1 cellular context compared by ENCODE assay signal in genomic region chr1:192545781-192546521, GRCh38.
TF ChIP-seq lines count a peak whose summit lies in the region.

No MANE protein-coding gene starts in this region.

TF ChIP-seq in GM12878, 131 proteins besides CTCF, POLR2A, EP300 and RAD21 (continued from another document and continues in another):
- TF ChIP-seq NKRF (conservative IDR thresholded peaks at IDR 0.05) = no peak
- no peak for TF ChIP-seq EZH2 (IDR thresholded peaks at IDR 0.05; ENCODE audit: borderline replicate concordance, control insufficient read depth, low read depth, low read length)
- peak; percentile 77; the same call in 1 of the 2 replicates for TF ChIP-seq PAX5 (IDR thresholded peaks at IDR 0.05; ENCODE audit: borderline replicate concordance, low read depth, low read length)
- TF ChIP-seq ZNF592 (IDR thresholded peaks at IDR 0.05) = no peak
- TF ChIP-seq, protein P1, sequence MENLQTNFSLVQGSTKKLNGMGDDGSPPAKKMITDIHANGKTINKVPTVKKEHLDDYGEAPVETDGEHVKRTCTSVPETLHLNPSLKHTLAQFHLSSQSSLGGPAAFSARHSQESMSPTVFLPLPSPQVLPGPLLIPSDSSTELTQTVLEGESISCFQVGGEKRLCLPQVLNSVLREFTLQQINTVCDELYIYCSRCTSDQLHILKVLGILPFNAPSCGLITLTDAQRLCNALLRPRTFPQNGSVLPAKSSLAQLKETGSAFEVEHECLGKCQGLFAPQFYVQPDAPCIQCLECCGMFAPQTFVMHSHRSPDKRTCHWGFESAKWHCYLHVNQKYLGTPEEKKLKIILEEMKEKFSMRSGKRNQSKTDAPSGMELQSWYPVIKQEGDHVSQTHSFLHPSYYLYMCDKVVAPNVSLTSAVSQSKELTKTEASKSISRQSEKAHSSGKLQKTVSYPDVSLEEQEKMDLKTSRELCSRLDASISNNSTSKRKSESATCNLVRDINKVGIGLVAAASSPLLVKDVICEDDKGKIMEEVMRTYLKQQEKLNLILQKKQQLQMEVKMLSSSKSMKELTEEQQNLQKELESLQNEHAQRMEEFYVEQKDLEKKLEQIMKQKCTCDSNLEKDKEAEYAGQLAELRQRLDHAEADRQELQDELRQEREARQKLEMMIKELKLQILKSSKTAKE (IDR thresholded peaks at IDR 0.05; ENCODE audit: low read depth, poor library complexity, severe bottlenecking) = peak; percentile 59
- peak; percentile 50; the same call in 1 of the 2 replicates for TF ChIP-seq SPI1 (IDR thresholded peaks at IDR 0.05; ENCODE audit: borderline replicate concordance, insufficient read depth, low read depth, low read length)
- TF ChIP-seq KAT2A (conservative IDR thresholded peaks at IDR 0.05; ENCODE audit: control insufficient read depth, low read depth, low read length) = no peak
- no peak for TF ChIP-seq SREBF1 (IDR thresholded peaks at IDR 0.05; ENCODE audit: low read length)
- no peak for TF ChIP-seq NRF1 (conservative IDR thresholded peaks at IDR 0.05; ENCODE audit: low read depth, low read length)
- no peak for TF ChIP-seq NFYA (IDR thresholded peaks at IDR 0.05; ENCODE audit: borderline replicate concordance, low read depth, low read length)
- TF ChIP-seq KDM1A (IDR thresholded peaks at IDR 0.05; ENCODE audit: borderline replicate concordance) = no peak
- TF ChIP-seq BACH1 (IDR thresholded peaks at IDR 0.05; ENCODE audit: borderline replicate concordance) = 0 out of 2 replicates have a peak, but pooled peaks have one; percentile 32
- TF ChIP-seq, protein P2, sequence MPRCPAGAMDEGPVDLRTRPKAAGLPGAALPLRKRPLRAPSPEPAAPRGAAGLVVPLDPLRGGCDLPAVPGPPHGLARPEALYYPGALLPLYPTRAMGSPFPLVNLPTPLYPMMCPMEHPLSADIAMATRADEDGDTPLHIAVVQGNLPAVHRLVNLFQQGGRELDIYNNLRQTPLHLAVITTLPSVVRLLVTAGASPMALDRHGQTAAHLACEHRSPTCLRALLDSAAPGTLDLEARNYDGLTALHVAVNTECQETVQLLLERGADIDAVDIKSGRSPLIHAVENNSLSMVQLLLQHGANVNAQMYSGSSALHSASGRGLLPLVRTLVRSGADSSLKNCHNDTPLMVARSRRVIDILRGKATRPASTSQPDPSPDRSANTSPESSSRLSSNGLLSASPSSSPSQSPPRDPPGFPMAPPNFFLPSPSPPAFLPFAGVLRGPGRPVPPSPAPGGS (IDR thresholded peaks at IDR 0.05; ENCODE audit: borderline replicate concordance, insufficient read depth, low read depth, low read length, poor library complexity, severe bottlenecking) = peak; percentile 69
- TF ChIP-seq, protein P3, sequence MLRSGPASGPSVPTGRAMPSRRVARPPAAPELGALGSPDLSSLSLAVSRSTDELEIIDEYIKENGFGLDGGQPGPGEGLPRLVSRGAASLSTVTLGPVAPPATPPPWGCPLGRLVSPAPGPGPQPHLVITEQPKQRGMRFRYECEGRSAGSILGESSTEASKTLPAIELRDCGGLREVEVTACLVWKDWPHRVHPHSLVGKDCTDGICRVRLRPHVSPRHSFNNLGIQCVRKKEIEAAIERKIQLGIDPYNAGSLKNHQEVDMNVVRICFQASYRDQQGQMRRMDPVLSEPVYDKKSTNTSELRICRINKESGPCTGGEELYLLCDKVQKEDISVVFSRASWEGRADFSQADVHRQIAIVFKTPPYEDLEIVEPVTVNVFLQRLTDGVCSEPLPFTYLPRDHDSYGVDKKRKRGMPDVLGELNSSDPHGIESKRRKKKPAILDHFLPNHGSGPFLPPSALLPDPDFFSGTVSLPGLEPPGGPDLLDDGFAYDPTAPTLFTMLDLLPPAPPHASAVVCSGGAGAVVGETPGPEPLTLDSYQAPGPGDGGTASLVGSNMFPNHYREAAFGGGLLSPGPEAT (IDR thresholded peaks at IDR 0.05; ENCODE audit: low read depth) = no peak
- TF ChIP-seq ESRRA (IDR thresholded peaks at IDR 0.05; ENCODE audit: low read length) = no peak
- peak; percentile 76; the same call in 1 of the 2 replicates for TF ChIP-seq HDGF (IDR thresholded peaks at IDR 0.05)
- 0 out of 2 replicates have a peak, but pooled peaks have one; percentile 21 for TF ChIP-seq PAX8 (IDR thresholded peaks at IDR 0.05)
- TF ChIP-seq EED (IDR thresholded peaks at IDR 0.05; ENCODE audit: low read depth) = peak; percentile 82
- no peak for TF ChIP-seq HDAC2 (IDR thresholded peaks at IDR 0.05)
- no peak for TF ChIP-seq RELA (IDR thresholded peaks at IDR 0.05; ENCODE audit: borderline replicate concordance, partially characterized antibody)
- TF ChIP-seq POLR2AphosphoS5 (IDR thresholded peaks at IDR 0.05; ENCODE audit: low read length) = peak; percentile 73
- peak; percentile 51; the same call in 1 of the 2 replicates for TF ChIP-seq ATF7 (IDR thresholded peaks at IDR 0.05; ENCODE audit: low read depth)
- no peak for TF ChIP-seq SUZ12 (IDR thresholded peaks at IDR 0.05; ENCODE audit: unreplicated experiment)
- no peak for TF ChIP-seq ZBTB40 (IDR thresholded peaks at IDR 0.05; ENCODE audit: borderline replicate concordance)
- no peak for TF ChIP-seq USF1 (IDR thresholded peaks at IDR 0.05; ENCODE audit: borderline replicate concordance, extremely low read length, insufficient read depth, low read depth, low read length)
- TF ChIP-seq TARDBP (IDR thresholded peaks at IDR 0.05; ENCODE audit: borderline replicate concordance) = no peak
- 0 out of 2 replicates have a peak, but pooled peaks have one; percentile 36 for TF ChIP-seq TBL1XR1 (IDR thresholded peaks at IDR 0.05; ENCODE audit: low read depth, low read length)
- peak; percentile 65 for TF ChIP-seq MTA3 (IDR thresholded peaks at IDR 0.05; ENCODE audit: borderline replicate concordance, low read length)
- no peak; the same call in 1 of the 2 replicates for TF ChIP-seq JUNB (IDR thresholded peaks at IDR 0.05)
- no peak for TF ChIP-seq STAT3 (IDR thresholded peaks at IDR 0.05; ENCODE audit: low read depth, low read length)
- TF ChIP-seq ZBED1 (IDR thresholded peaks at IDR 0.05; ENCODE audit: borderline replicate concordance) = peak; percentile 40; the same call in 1 of the 2 replicates
- no peak for TF ChIP-seq ZNF622 (IDR thresholded peaks at IDR 0.05)
- TF ChIP-seq IKZF2 (IDR thresholded peaks at IDR 0.05) = peak; percentile 61 to 74
- no peak for TF ChIP-seq CHD2 (IDR thresholded peaks at IDR 0.05; ENCODE audit: borderline replicate concordance, low read depth, low read length)
- no peak for TF ChIP-seq NR2F1 (conservative IDR thresholded peaks at IDR 0.05)
- no peak for TF ChIP-seq SMAD5 (IDR thresholded peaks at IDR 0.05; ENCODE audit: low read depth)
- TF ChIP-seq SMC3 (IDR thresholded peaks at IDR 0.05; ENCODE audit: borderline replicate concordance, low read length) = peak; percentile 8; the same call in 1 of the 2 replicates
- TF ChIP-seq CEBPB (IDR thresholded peaks at IDR 0.05; ENCODE audit: borderline replicate concordance in 1 of 2, low read depth in 2 of 2, low read length in 2 of 2) = no peak
- no peak for TF ChIP-seq RBBP5 (conservative IDR thresholded peaks at IDR 0.05)
- no peak; the same call in 1 of the 2 replicates for TF ChIP-seq CBFB (IDR thresholded peaks at IDR 0.05; ENCODE audit: low read depth)
- no peak for TF ChIP-seq ZBTB4 (CRISPR knock-in tag; IDR thresholded peaks at IDR 0.05)
- TF ChIP-seq HDAC6 (IDR thresholded peaks at IDR 0.05; ENCODE audit: unreplicated experiment) = no peak
